In genomic region chr1:234533975-234534876, GRCh38 we compare ENCODE assay signal across 9 cellular contexts. TPM values are rescaled to one million over a fixed set of nuclear protein-coding genes. Genes with fewer than 3 reads are reported as not detected.
DNase-seq lines count a peak whose midpoint lies in the region; ATAC-seq lines count a peak whose summit lies in the region.
"Had no signal": no experiment of that assay in that cellular context is flagged by ENCODE, and none has a peak within 500 bp of the region (broad histone marks: within the 10 kb centered on the region; RNA-seq: fewer than 3 reads in every experiment).

No MANE protein-coding gene starts in this region.

- no peak overlapping the region for H3K4me3 Mint-ChIP-seq in naive thymus-derived CD8-positive, alpha-beta T cell

- H3K27ac Mint-ChIP-seq in naive thymus-derived CD8-positive, alpha-beta T cell, result no peak overlapping the region

- H3K36me3 Mint-ChIP-seq in naive thymus-derived CD8-positive, alpha-beta T cell, result no peaks in the 10 kb centered on the region

- peak overlapping the region; percentile 56 for H2AFZ ChIP-seq in ACC112 (ENCODE audit: low read length, unreplicated experiment)

- H3K27ac ChIP-seq in ACC112 (ENCODE audit: low read depth, low read length) (peak overlapping the region; percentile 99), muscle layer of duodenum (ENCODE audit: low read length) (peak overlapping the region; percentile 93)

- H3K27me3 ChIP-seq in ACC112 (ENCODE audit: insufficient read depth, low read length), result no peaks in the 10 kb centered on the region
- no peaks in the 10 kb centered on the region for H3K27me3 ChIP-seq in muscle layer of duodenum (ENCODE audit: low read depth, low read length)

- H3K36me3 ChIP-seq in ACC112 (ENCODE audit: insufficient read depth, low read length) (no peaks in the 10 kb centered on the region), muscle layer of duodenum (ENCODE audit: control insufficient read depth in 1 of 2, insufficient read depth in 2 of 2, low read length in 2 of 2) (no peaks in the 10 kb centered on the region)

- H3K27me3 Mint-ChIP-seq in naive thymus-derived CD8-positive, alpha-beta T cell, result peaks cover 0 to 15% (median 2%) of the 10 kb centered on the region in 5 donors

- no peak overlapping the region for H3K4me3 ChIP-seq in ACC112 (ENCODE audit: low read depth, low read length)
- H3K4me3 ChIP-seq in muscle layer of duodenum (ENCODE audit: low read depth in 1 of 2, low read length in 2 of 2), result peak overlapping the region in 1 of 2 donors; percentile 36

- H3K4me1 Mint-ChIP-seq in naive thymus-derived CD8-positive, alpha-beta T cell, result peaks cover 0 to 6% (median under 1%) of the 10 kb centered on the region in 4 donors

- DNase-seq in NCI-H2171 (lab: John Stamatoyannopoulos, UW) (peak; percentile 26), epidermal melanocyte (ENCODE audit: insufficient read length, low spot score) (peak; percentile 48)
- DNase-seq in stimulated activated CD4-positive, alpha-beta T cell treated with anti-CD3 and anti-CD28 coated beads, Interleukin-2, amount 100 ng/mL, for 24 hours, result no peak
- DNase-seq in naive thymus-derived CD8-positive, alpha-beta T cell, result no peak
- no peak for DNase-seq in stimulated activated CD4-positive, alpha-beta T cell treated with anti-CD3 and anti-CD28 coated beads, Interleukin-1b, Interleukin-23, amount 100 ng/mL, for 48 hours
- DNase-seq: Calu3 had no signal

- no peaks in the 10 kb centered on the region for H3K79me2 ChIP-seq in ACC112 (ENCODE audit: control insufficient read depth, insufficient read depth, low read length, unreplicated experiment)

- H3K9me3 Mint-ChIP-seq in naive thymus-derived CD8-positive, alpha-beta T cell, result no peaks in the 10 kb centered on the region

- H3K4me1 ChIP-seq in ACC112 (ENCODE audit: control insufficient read depth, insufficient read depth, low read length, unreplicated experiment), result peaks cover 56% of the 10 kb centered on the region
- peaks cover 57 to 67% of the 10 kb centered on the region in 2 donors for H3K4me1 ChIP-seq in muscle layer of duodenum (ENCODE audit: control insufficient read depth in 1 of 2, insufficient read depth in 2 of 2, low read length in 2 of 2)

- no peaks in the 10 kb centered on the region for H3K9me3 ChIP-seq in muscle layer of duodenum (ENCODE audit: control insufficient read depth in 1 of 2, low read length in 2 of 2)

- ATAC-seq in HG02970 (IDR thresholded peaks at IDR 0.05; ENCODE audit: low FRiP score, unreplicated experiment), result no peak
- ATAC-seq in naive thymus-derived CD8-positive, alpha-beta T cell, result no peak

- POLR2A ChIA-PET in naive thymus-derived CD8-positive, alpha-beta T cell (lab: Charles Lee), result no interaction called here

RNA-seq across cellular contexts. Expression of gene TARBP1, which starts 55.2 kb away (rescaled TPM):
- total RNA-seq in naive thymus-derived CD8-positive, alpha-beta T cell, result 10 to 100 TPM; 54.7 to 61.1 TPM
- polyA plus RNA-seq in naive thymus-derived CD8-positive, alpha-beta T cell, result 10 to 100 TPM; 12.8 to 15.6 (median 13.2) TPM

Comparison
In these comparisons a context has a peak if more than half of its experiments do, and no peak if none do; other contexts are left out.
1. DNase-seq: peak in NCI-H2171 (single experiment) and epidermal melanocyte (single experiment); none in stimulated activated CD4-positive, alpha-beta T cell treated with anti-CD3 and anti-CD28 coated beads, Interleukin-2, amount 100 ng/mL, for 24 hours (0 of 2), naive thymus-derived CD8-positive, alpha-beta T cell (0 of 10) and stimulated activated CD4-positive, alpha-beta T cell treated with anti-CD3 and anti-CD28 coated beads, Interleukin-1b, Interleukin-23, amount 100 ng/mL, for 48 hours (single experiment).